27 cellular contexts compared by ENCODE assay signal in the genomic region with DNA sequence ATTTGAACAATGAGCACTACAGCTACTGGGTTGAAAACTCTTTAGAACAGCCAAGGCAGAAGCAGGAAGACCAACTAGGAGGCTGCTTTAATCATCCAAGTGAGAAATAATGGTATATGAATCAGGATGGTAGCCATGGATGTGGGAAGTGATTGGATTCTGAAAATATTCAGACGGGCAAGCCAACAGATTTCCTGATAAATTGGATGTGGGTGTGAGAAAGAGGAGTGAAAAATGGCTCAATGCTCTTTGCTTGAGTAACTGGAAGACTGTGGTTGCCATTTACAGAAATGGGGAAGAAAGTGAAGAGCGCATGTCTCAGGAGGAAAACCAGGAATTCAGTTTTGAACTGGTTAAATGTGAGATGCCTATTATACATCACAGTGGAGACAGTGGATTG. TPM values are rescaled to one million over a fixed set of nuclear protein-coding genes. Genes with fewer than 3 reads are reported as not detected.
"Had no signal": no experiment of that assay in that cellular context is flagged by ENCODE, and none has a peak within 500 bp of the region (broad histone marks: within the 10 kb centered on the region; RNA-seq: fewer than 3 reads in every experiment).

No MANE protein-coding gene starts in this region.

- H3K27ac Mint-ChIP-seq: dendritic cell treated with granulocyte-macrophage colony-stimulating factor and Interleukin-4, amounts not matched to agents 40 ng/mL and 50 ng/mL, for 4 days; effector memory CD8-positive, alpha-beta T cell; endodermal cell; mesothelial cell of epicardium had no signal

- H3K27ac ChIP-seq: colonic mucosa, epithelial cell of prostate, esophagus squamous epithelium, gastrocnemius medialis, heart right ventricle, left ventricle myocardium inferior, lower lobe of right lung had no signal

- H3K27me3 Mint-ChIP-seq: dendritic cell treated with granulocyte-macrophage colony-stimulating factor and Interleukin-4, amounts not matched to agents 40 ng/mL and 50 ng/mL, for 4 days; effector memory CD8-positive, alpha-beta T cell; naive B cell had no signal

- DNase-seq: colonic mucosa; cortex of kidney; effector CD8-positive, alpha-beta T cell; effector memory CD8-positive, alpha-beta T cell; endodermal cell; erythroblast; esophagus squamous epithelium; foreskin melanocyte; gastrocnemius medialis; glutamatergic neuron; head of caudate nucleus; heart right ventricle; hippocampal formation; left colon; left ventricle myocardium inferior; lower lobe of right lung; mesenchymal stem cell; mucosa of descending colon; naive B cell had no signal

- H3K4me3 Mint-ChIP-seq: dendritic cell treated with granulocyte-macrophage colony-stimulating factor and Interleukin-4, amounts not matched to agents 40 ng/mL and 50 ng/mL, for 4 days; effector memory CD8-positive, alpha-beta T cell; endodermal cell; mesothelial cell of epicardium; naive B cell had no signal

- FAIRE-seq: endometrium, islet of Langerhans, keratinocyte had no signal

- H3K4me1 ChIP-seq: colonic mucosa, esophagus squamous epithelium, gastrocnemius medialis, heart right ventricle, left ventricle myocardium inferior, lower lobe of right lung had no signal

- H3K9me3 ChIP-seq: colonic mucosa, esophagus squamous epithelium, gastrocnemius medialis, heart right ventricle, left ventricle myocardium inferior, lower lobe of right lung, mucosa of descending colon had no signal

- H3K9me3 Mint-ChIP-seq: dendritic cell treated with granulocyte-macrophage colony-stimulating factor and Interleukin-4, amounts not matched to agents 40 ng/mL and 50 ng/mL, for 4 days; effector memory CD8-positive, alpha-beta T cell; endodermal cell had no signal

- H3K4me1 Mint-ChIP-seq: mesothelial cell of epicardium, naive B cell had no signal

- H3K27me3 ChIP-seq: colonic mucosa, esophagus squamous epithelium, gastrocnemius medialis, heart right ventricle had no signal

- H3K4me3 ChIP-seq: colonic mucosa, esophagus squamous epithelium, gastrocnemius medialis, heart right ventricle, left ventricle myocardium inferior, lower lobe of right lung, mucosa of descending colon had no signal

- H3K36me3 ChIP-seq: colonic mucosa, gastrocnemius medialis, lower lobe of right lung had no signal

- ATAC-seq: effector memory CD8-positive, alpha-beta T cell; esophagus mucosa; gastrocnemius medialis; heart right ventricle; left lobe of liver; lower lobe of right lung had no signal

RNA-seq across cellular contexts. Expression of gene ISL2, which starts 50.4 kb away (rescaled TPM):
- total RNA-seq: esophagus mucosa, gastrocnemius medialis, left lobe of liver, left ventricle myocardium inferior had no signal
- polyA plus RNA-seq: heart right ventricle, keratinocyte had no signal
